1 cellular context compared by ENCODE assay signal in genomic region chr7:828793-829561, GRCh38.
TF ChIP-seq lines count a peak whose summit lies in the region.

No MANE protein-coding gene starts in this region.

TF ChIP-seq in H1, 55 proteins besides CTCF, POLR2A, EP300 and RAD21:
- TF ChIP-seq TAF1 (IDR thresholded peaks at IDR 0.05; ENCODE audit: low read depth, low read length) = no peak
- no peak for TF ChIP-seq CHD7 (IDR thresholded peaks at IDR 0.05; ENCODE audit: insufficient replicate concordance, low read length)
- no peak for TF ChIP-seq ZNF274 (IDR thresholded peaks at IDR 0.05; ENCODE audit: borderline replicate concordance, extremely low read depth, low read length)
- TF ChIP-seq POLR2AphosphoS5 (IDR thresholded peaks at IDR 0.05; ENCODE audit: low read depth, low read length) = no peak
- TF ChIP-seq YY1 (IDR thresholded peaks at IDR 0.05; ENCODE audit: low read depth, low read length) = no peak
- TF ChIP-seq, protein P1, sequence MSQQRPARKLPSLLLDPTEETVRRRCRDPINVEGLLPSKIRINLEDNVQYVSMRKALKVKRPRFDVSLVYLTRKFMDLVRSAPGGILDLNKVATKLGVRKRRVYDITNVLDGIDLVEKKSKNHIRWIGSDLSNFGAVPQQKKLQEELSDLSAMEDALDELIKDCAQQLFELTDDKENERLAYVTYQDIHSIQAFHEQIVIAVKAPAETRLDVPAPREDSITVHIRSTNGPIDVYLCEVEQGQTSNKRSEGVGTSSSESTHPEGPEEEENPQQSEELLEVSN (IDR thresholded peaks at IDR 0.05) = no peak
- no peak for TF ChIP-seq RBBP5 (IDR thresholded peaks at IDR 0.05; ENCODE audit: borderline replicate concordance, low read depth, low read length)
- TF ChIP-seq ASH2L (IDR thresholded peaks at IDR 0.05; ENCODE audit: low read length) = no peak
- no peak for TF ChIP-seq CBX5 (IDR thresholded peaks at IDR 0.05; ENCODE audit: low read depth, low read length)
- TF ChIP-seq RNF2 (IDR thresholded peaks at IDR 0.05; ENCODE audit: borderline replicate concordance, low read depth, low read length, missing control alignments, poor library complexity, severe bottlenecking) = no peak
- TF ChIP-seq SP1 (IDR thresholded peaks at IDR 0.05; ENCODE audit: low read depth, low read length) = no peak
- no peak for TF ChIP-seq TAF7 (optimal IDR thresholded peaks at IDR 0.05; ENCODE audit: borderline replicate concordance, low read depth, low read length)
- TF ChIP-seq CHD1 (IDR thresholded peaks at IDR 0.05; ENCODE audit: low read depth, low read length) = no peak
- TF ChIP-seq SIRT6 (IDR thresholded peaks at IDR 0.05; ENCODE audit: low read length) = no peak
- no peak for TF ChIP-seq SIN3A (conservative IDR thresholded peaks at IDR 0.05 in 1 of 2, IDR thresholded peaks at IDR 0.05 in 1 of 2; ENCODE audit: low read depth in 1 of 2, low read length in 2 of 2)
- TF ChIP-seq SRF (IDR thresholded peaks at IDR 0.05; ENCODE audit: low read depth, low read length) = no peak
- TF ChIP-seq ATF2 (IDR thresholded peaks at IDR 0.05; ENCODE audit: low read length) = no peak
- TF ChIP-seq CEBPB (IDR thresholded peaks at IDR 0.05; ENCODE audit: low read depth, low read length) = no peak
- TF ChIP-seq CHD2 (IDR thresholded peaks at IDR 0.05; ENCODE audit: low read length) = no peak
- TF ChIP-seq, protein P2, sequence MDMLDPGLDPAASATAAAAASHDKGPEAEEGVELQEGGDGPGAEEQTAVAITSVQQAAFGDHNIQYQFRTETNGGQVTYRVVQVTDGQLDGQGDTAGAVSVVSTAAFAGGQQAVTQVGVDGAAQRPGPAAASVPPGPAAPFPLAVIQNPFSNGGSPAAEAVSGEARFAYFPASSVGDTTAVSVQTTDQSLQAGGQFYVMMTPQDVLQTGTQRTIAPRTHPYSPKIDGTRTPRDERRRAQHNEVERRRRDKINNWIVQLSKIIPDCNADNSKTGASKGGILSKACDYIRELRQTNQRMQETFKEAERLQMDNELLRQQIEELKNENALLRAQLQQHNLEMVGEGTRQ (IDR thresholded peaks at IDR 0.05; ENCODE audit: low read length) = no peak
TF ChIP-seq in H1: peak in this region for 0.
